In genomic region chr11:59756845-59757244, GRCh38 we compare ENCODE assay signal across 1 cellular context.
TF ChIP-seq lines count a peak whose summit lies in the region.

No MANE protein-coding gene starts in this region.

TF ChIP-seq in K562, 482 proteins besides CTCF, POLR2A, EP300 and RAD21 (continued from another document and continues in another):
- TF ChIP-seq MGA (IDR thresholded peaks at IDR 0.05): no peak
- TF ChIP-seq PURB (CRISPR knock-in tag; IDR thresholded peaks at IDR 0.05; ENCODE audit: low read depth): no peak
- TF ChIP-seq ZNF764 (CRISPR knock-in tag; IDR thresholded peaks at IDR 0.05; ENCODE audit: low read depth): no peak
- no peak for TF ChIP-seq ATF7 (IDR thresholded peaks at IDR 0.05)
- TF ChIP-seq, protein P1, sequence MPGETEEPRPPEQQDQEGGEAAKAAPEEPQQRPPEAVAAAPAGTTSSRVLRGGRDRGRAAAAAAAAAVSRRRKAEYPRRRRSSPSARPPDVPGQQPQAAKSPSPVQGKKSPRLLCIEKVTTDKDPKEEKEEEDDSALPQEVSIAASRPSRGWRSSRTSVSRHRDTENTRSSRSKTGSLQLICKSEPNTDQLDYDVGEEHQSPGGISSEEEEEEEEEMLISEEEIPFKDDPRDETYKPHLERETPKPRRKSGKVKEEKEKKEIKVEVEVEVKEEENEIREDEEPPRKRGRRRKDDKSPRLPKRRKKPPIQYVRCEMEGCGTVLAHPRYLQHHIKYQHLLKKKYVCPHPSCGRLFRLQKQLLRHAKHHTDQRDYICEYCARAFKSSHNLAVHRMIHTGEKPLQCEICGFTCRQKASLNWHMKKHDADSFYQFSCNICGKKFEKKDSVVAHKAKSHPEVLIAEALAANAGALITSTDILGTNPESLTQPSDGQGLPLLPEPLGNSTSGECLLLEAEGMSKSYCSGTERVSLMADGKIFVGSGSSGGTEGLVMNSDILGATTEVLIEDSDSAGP (CRISPR knock-in tag; IDR thresholded peaks at IDR 0.05): no peak
- TF ChIP-seq BACH1 (tag; IDR thresholded peaks at IDR 0.05): peak; percentile 64
- no peak for TF ChIP-seq BMI1 (IDR thresholded peaks at IDR 0.05; ENCODE audit: low read length)
- peak; percentile 93 for TF ChIP-seq C11orf30 (IDR thresholded peaks at IDR 0.05; ENCODE audit: low read depth)
- TF ChIP-seq POLR2G (IDR thresholded peaks at IDR 0.05; ENCODE audit: low read depth, low read length): no peak
- TF ChIP-seq SMARCC2 (IDR thresholded peaks at IDR 0.05; ENCODE audit: low read depth): no peak
- no peak for TF ChIP-seq TEAD1 (CRISPR knock-in tag; IDR thresholded peaks at IDR 0.05)
- TF ChIP-seq ZNF124 (CRISPR knock-in tag; IDR thresholded peaks at IDR 0.05): no peak
- TF ChIP-seq ETS2 (tag; IDR thresholded peaks at IDR 0.05; ENCODE audit: borderline replicate concordance, poor library complexity, severe bottlenecking): no peak
- TF ChIP-seq ZNF280B (CRISPR knock-in tag; IDR thresholded peaks at IDR 0.05): no peak
- TF ChIP-seq RFX1 (IDR thresholded peaks at IDR 0.05): no peak
- no peak for TF ChIP-seq CBFA2T3 (IDR thresholded peaks at IDR 0.05)
- no peak for TF ChIP-seq DNMT1 (IDR thresholded peaks at IDR 0.05)
- TF ChIP-seq TCFL5 (CRISPR knock-in tag; conservative IDR thresholded peaks at IDR 0.05): no peak
- TF ChIP-seq, protein P2, sequence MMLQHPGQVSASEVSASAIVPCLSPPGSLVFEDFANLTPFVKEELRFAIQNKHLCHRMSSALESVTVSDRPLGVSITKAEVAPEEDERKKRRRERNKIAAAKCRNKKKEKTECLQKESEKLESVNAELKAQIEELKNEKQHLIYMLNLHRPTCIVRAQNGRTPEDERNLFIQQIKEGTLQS (IDR thresholded peaks at IDR 0.05): peak; percentile 22; the same call in 1 of the 2 replicates
- TF ChIP-seq, protein P2 (CRISPR knock-in tag; conservative IDR thresholded peaks at IDR 0.05): no peak
- no peak for TF ChIP-seq HDAC2 (IDR thresholded peaks at IDR 0.05)
- TF ChIP-seq, protein P3, sequence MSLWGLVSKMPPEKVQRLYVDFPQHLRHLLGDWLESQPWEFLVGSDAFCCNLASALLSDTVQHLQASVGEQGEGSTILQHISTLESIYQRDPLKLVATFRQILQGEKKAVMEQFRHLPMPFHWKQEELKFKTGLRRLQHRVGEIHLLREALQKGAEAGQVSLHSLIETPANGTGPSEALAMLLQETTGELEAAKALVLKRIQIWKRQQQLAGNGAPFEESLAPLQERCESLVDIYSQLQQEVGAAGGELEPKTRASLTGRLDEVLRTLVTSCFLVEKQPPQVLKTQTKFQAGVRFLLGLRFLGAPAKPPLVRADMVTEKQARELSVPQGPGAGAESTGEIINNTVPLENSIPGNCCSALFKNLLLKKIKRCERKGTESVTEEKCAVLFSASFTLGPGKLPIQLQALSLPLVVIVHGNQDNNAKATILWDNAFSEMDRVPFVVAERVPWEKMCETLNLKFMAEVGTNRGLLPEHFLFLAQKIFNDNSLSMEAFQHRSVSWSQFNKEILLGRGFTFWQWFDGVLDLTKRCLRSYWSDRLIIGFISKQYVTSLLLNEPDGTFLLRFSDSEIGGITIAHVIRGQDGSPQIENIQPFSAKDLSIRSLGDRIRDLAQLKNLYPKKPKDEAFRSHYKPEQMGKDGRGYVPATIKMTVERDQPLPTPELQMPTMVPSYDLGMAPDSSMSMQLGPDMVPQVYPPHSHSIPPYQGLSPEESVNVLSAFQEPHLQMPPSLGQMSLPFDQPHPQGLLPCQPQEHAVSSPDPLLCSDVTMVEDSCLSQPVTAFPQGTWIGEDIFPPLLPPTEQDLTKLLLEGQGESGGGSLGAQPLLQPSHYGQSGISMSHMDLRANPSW (CRISPR knock-in tag; IDR thresholded peaks at IDR 0.05): no peak
- no peak for TF ChIP-seq YBX1 (IDR thresholded peaks at IDR 0.05)
- TF ChIP-seq SNAPC5 (CRISPR knock-in tag; IDR thresholded peaks at IDR 0.05): no peak
- no peak for TF ChIP-seq RB1 (IDR thresholded peaks at IDR 0.05; ENCODE audit: low read depth)
- no peak for TF ChIP-seq EZH2 (IDR thresholded peaks at IDR 0.05; ENCODE audit: borderline replicate concordance, low read depth, low read length)
- no peak for TF ChIP-seq MCM3 (IDR thresholded peaks at IDR 0.05)
- no peak for TF ChIP-seq STAG1 (CRISPR knock-in tag; IDR thresholded peaks at IDR 0.05; ENCODE audit: borderline replicate concordance)
- TF ChIP-seq, protein P4, sequence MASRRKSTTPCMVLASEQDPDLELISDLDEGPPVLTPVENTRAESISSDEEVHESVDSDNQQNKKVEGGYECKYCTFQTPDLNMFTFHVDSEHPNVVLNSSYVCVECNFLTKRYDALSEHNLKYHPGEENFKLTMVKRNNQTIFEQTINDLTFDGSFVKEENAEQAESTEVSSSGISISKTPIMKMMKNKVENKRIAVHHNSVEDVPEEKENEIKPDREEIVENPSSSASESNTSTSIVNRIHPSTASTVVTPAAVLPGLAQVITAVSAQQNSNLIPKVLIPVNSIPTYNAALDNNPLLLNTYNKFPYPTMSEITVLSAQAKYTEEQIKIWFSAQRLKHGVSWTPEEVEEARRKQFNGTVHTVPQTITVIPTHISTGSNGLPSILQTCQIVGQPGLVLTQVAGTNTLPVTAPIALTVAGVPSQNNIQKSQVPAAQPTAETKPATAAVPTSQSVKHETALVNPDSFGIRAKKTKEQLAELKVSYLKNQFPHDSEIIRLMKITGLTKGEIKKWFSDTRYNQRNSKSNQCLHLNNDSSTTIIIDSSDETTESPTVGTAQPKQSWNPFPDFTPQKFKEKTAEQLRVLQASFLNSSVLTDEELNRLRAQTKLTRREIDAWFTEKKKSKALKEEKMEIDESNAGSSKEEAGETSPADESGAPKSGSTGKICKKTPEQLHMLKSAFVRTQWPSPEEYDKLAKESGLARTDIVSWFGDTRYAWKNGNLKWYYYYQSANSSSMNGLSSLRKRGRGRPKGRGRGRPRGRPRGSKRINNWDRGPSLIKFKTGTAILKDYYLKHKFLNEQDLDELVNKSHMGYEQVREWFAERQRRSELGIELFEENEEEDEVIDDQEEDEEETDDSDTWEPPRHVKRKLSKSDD (conservative IDR thresholded peaks at IDR 0.05; ENCODE audit: low read length): no peak
- TF ChIP-seq, protein P5, sequence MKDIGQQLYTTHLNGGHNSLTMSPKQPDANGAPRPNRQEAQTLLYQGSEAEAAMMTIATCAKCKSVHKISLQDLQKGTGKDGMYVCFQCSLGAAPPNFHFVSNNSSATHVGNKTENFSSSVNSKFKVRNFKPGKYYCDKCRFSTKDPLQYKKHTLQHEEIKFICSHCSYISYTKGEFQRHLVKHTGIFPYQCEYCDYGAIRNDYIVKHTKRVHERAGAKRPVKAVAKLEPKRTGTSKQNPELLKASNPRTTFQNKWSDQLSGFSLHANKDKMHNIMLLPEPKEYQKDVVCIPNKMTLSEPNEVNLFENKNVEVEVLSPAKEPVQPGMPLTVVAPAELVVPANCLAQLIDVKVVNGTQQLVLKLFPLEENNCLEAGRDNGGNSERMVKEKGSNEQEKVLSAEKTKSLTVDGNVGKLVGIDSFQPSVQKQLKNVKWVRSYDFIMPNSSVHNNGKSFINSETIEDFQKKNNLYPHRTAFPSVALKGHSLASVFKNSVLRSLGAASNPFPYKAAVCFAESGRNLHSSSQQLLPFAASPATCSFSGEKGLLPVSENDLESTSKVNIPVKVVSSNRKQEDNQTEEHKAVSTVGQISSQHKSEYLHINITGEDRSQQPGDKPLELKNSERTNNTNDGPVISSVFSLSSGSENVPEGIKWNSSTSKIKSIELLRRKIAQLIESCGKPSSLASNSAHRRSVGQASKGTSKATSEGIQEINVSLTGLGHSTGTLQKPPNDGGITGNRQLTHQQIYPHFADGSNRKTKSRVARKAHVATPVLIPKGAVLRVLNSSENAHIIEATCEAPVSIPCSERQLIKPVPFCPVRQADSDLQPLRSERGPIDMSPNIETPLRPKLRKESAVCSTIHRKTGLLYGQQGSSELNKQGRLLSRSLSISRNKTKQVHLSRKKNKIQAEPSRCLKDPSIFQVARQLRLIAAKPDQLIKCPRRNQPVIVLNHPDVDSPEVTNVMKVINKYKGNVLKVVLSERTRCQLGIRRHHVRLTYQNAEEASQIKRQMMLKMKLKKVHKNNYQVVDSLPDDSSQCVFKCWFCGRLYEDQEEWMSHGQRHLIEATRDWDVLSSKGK (CRISPR knock-in tag; IDR thresholded peaks at IDR 0.05): no peak
